ENCODE assay signal across 2 cellular contexts in genomic region chr2:232419245-232420072, GRCh38.
TF ChIP-seq lines count a peak whose summit lies in the region.

No MANE protein-coding gene starts in this region.

TF ChIP-seq in endothelial cell of umbilical vein, 7 proteins besides CTCF, POLR2A, EP300 and RAD21:
- TF ChIP-seq EZH2 (IDR thresholded peaks at IDR 0.05; ENCODE audit: borderline replicate concordance, low read depth, low read length, severe bottlenecking), result peak; percentile 72
- TF ChIP-seq GATA2 (IDR thresholded peaks at IDR 0.05; ENCODE audit: insufficient read depth, insufficient read length, low read depth, low read length), result no peak
- no peak for TF ChIP-seq MYC (IDR thresholded peaks at IDR 0.05; ENCODE audit: low read depth, low read length)
- no peak for TF ChIP-seq FOS (IDR thresholded peaks at IDR 0.05; ENCODE audit: borderline replicate concordance, insufficient read depth, low read length)
- TF ChIP-seq POLR2AphosphoS5 (IDR thresholded peaks at IDR 0.05; ENCODE audit: insufficient read depth, low read depth, low read length), result no peak

TF ChIP-seq in HepG2, 621 proteins besides CTCF, POLR2A, EP300 and RAD21:
- no peak for TF ChIP-seq HOXA9 (CRISPR knock-in tag; IDR thresholded peaks at IDR 0.05; ENCODE audit: borderline replicate concordance)
- TF ChIP-seq KAT2B (IDR thresholded peaks at IDR 0.05; ENCODE audit: borderline replicate concordance, low read depth, low read length), result no peak
- TF ChIP-seq SIN3A (IDR thresholded peaks at IDR 0.05; ENCODE audit: borderline replicate concordance, low read depth, low read length), result no peak
- no peak for TF ChIP-seq TBP (CRISPR knock-in tag; IDR thresholded peaks at IDR 0.05)
- no peak for TF ChIP-seq RAD51 (IDR thresholded peaks at IDR 0.05; ENCODE audit: borderline replicate concordance)
- TF ChIP-seq ZBTB34 (CRISPR knock-in tag; IDR thresholded peaks at IDR 0.05), result no peak
- no peak for TF ChIP-seq ATF2 (CRISPR knock-in tag; IDR thresholded peaks at IDR 0.05)
- TF ChIP-seq USF2 (IDR thresholded peaks at IDR 0.05; ENCODE audit: low read depth, low read length), result no peak
- no peak for TF ChIP-seq USF2 (CRISPR knock-in tag; IDR thresholded peaks at IDR 0.05; ENCODE audit: borderline replicate concordance)
- no peak for TF ChIP-seq ZBTB1 (CRISPR knock-in tag; IDR thresholded peaks at IDR 0.05; ENCODE audit: borderline replicate concordance)
- no peak for TF ChIP-seq CBX5 (CRISPR knock-in tag; IDR thresholded peaks at IDR 0.05; ENCODE audit: borderline replicate concordance)
- TF ChIP-seq ZNF18 (CRISPR knock-in tag; IDR thresholded peaks at IDR 0.05; ENCODE audit: insufficient replicate concordance), result no peak
- no peak for TF ChIP-seq ZNF546 (CRISPR knock-in tag; conservative IDR thresholded peaks at IDR 0.05)
- TF ChIP-seq ZHX1 (CRISPR knock-in tag; IDR thresholded peaks at IDR 0.05; ENCODE audit: low read depth), result no peak
TF ChIP-seq in HepG2: peak in this region for 0.
